Comparison of ENCODE assay signal across 11 cellular contexts in the genomic region with DNA sequence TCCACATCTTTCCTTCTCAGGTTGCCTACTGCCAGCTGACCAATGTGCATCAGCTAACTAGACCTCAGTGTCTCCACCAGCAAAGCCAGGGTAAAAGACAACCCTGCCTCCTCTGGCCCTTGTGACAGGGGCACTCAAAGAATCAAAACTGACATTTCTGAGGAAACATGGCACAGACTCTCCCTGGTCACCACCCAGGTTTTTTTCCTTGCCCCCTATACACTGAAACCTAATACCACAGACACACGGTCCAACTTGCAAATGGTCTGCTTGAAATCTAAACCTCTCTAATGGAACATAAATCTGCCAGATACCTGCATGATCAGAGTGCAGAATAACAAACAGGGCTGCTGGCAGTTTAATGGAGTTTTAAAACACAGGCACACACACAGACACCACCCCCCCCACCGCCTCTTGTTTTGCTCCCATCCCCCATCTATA. TPM values are rescaled to one million over a fixed set of nuclear protein-coding genes. Genes with fewer than 3 reads are reported as not detected.
A peak's percentile ranks its signal among the peaks of the same experiment; 100 is the strongest.
DNase-seq lines count a peak whose midpoint lies in the region; ATAC-seq and TF ChIP-seq lines count a peak whose summit lies in the region.
"Had no signal": no experiment of that assay in that cellular context is flagged by ENCODE, and none has a peak within 500 bp of the region (broad histone marks: within the 10 kb centered on the region; RNA-seq: fewer than 3 reads in every experiment).

No MANE protein-coding gene starts in this region.

- intact Hi-C loops in cardiac septum (cut with DNase I) (loop anchor here (2.0 kb wide), 2 partner anchors 19 to 119 kb away; partner anchors contain the start of gene CORO6), right cardiac atrium (cut with DNase I) (loop anchor here in 1 of 4 donors (5.0 kb wide), 1 partner anchor 135 kb away; no protein-coding TSS in a partner anchor)

- H3K4me3 ChIP-seq in cardiac muscle cell (no peak overlapping the region), right cardiac atrium (ENCODE audit: low read length) (no peak overlapping the region), upper lobe of left lung (no peak overlapping the region)
- H3K4me3 ChIP-seq: SK-N-MC had no signal

- TF ChIP-seq CTCF in cardiac muscle cell (IDR thresholded peaks at IDR 0.05; ENCODE audit: low read depth, low read length) (no peak), upper lobe of left lung (IDR thresholded peaks at IDR 0.05) (no peak)

- no peak for DNase-seq in cardiac muscle cell (ENCODE audit: low read depth in 1 of 2, low spot score in 1 of 2)
- no peak for DNase-seq in cardiac septum (ENCODE audit: low spot score)
- peak; percentile 90 for DNase-seq in NCI-H69 (lab: John Stamatoyannopoulos, UW)
- DNase-seq in right cardiac atrium = no peak
- DNase-seq in upper lobe of left lung = no peak
- DNase-seq in dedifferentiated amniotic fluid mesenchymal stem cell (ENCODE audit: extremely low spot score) = no peak
- no peak for DNase-seq in putamen (ENCODE audit: low spot score)
- DNase-seq: cerebellar nuclear complex, MV-4-11 had no signal

- H3K4me1 ChIP-seq in cardiac muscle cell (ENCODE audit: low read depth) = peaks cover 32% of the 10 kb centered on the region
- peaks cover 19% of the 10 kb centered on the region for H3K4me1 ChIP-seq in right cardiac atrium (ENCODE audit: control insufficient read depth, insufficient read depth, low read length)
- peaks cover 65 to 76% (median 73%) of the 10 kb centered on the region in 4 donors for H3K4me1 ChIP-seq in upper lobe of left lung

- TF ChIP-seq EP300 in upper lobe of left lung (IDR thresholded peaks at IDR 0.05) = no peak

- H3K9me3 ChIP-seq in cardiac muscle cell (ENCODE audit: low read depth) (no peaks in the 10 kb centered on the region), right cardiac atrium (ENCODE audit: control insufficient read depth, low read length) (no peaks in the 10 kb centered on the region), upper lobe of left lung (no peaks in the 10 kb centered on the region)

- H3K27me3 ChIP-seq in cardiac muscle cell (no peaks in the 10 kb centered on the region), right cardiac atrium (ENCODE audit: control insufficient read depth, insufficient read depth) (no peaks in the 10 kb centered on the region), upper lobe of left lung (no peaks in the 10 kb centered on the region)

- 52% methylated on average over 2 of the region's 2 CpGs for WGBS in right cardiac atrium
- WGBS in upper lobe of left lung, 2 donors = 67 to 88% methylated on average over 2 of the region's 2 CpGs

- TF ChIP-seq POLR2A in upper lobe of left lung (IDR thresholded peaks at IDR 0.05) = no peak

- H3K27ac ChIP-seq in cardiac muscle cell (peak overlapping the region; percentile 82), right cardiac atrium (ENCODE audit: low read length) (peak overlapping the region; percentile 83), upper lobe of left lung (peak overlapping the region; percentile 57 to 86 (median 79))

- ATAC-seq in right cardiac atrium = no peak
- no peak for ATAC-seq in upper lobe of left lung (ENCODE audit: low FRiP score in 2 of 2)
- ATAC-seq in HG03280 (IDR thresholded peaks at IDR 0.05; ENCODE audit: unreplicated experiment) = no peak

- H3K36me3 ChIP-seq in cardiac muscle cell (no peaks in the 10 kb centered on the region), upper lobe of left lung (peaks cover 0 to 22% (median 2%) of the 10 kb centered on the region in 4 donors)

RNA-seq across cellular contexts. Expression of gene CORO6, which starts 19.5 kb away (rescaled TPM):
- total RNA-seq in cardiac muscle cell = 127 and 243 TPM in 2 replicates
- 163 and 255 TPM in 2 replicates for polyA plus RNA-seq in cardiac muscle cell
- 128 TPM for total RNA-seq in cardiac septum
- total RNA-seq in right cardiac atrium = 100 to 1,000 TPM in 3 of 4 donors, 10 to 100 TPM in 1; 93.5 to 148 (median 113) TPM
- 98.5 TPM for polyA plus RNA-seq in right cardiac atrium
- total RNA-seq in upper lobe of left lung = 100 to 1,000 TPM in 1 of 6 donors, 10 to 100 TPM in 3, 1 to 10 TPM in 2; 7.3 to 137 (median 12.2) TPM

RNA-seq across cellular contexts. Expression of gene ANKRD13B, which starts 49.3 kb away (rescaled TPM):
- total RNA-seq in cardiac muscle cell (7.5 and 12.7 TPM in 2 replicates), cardiac septum (8.1 TPM), right cardiac atrium (10 to 100 TPM in 1 of 4 donors, 1 to 10 TPM in 3; 5.4 to 11.0 (median 7.4) TPM), upper lobe of left lung (10 to 100 TPM in 1 of 6 donors, 1 to 10 TPM in 5; 1.5 to 24.1 (median 3.9) TPM)
- polyA plus RNA-seq in cardiac muscle cell (6.3 and 7.4 TPM in 2 replicates), right cardiac atrium (5.0 TPM)

RNA-seq across cellular contexts. Expression of gene GIT1, which starts 52.7 kb away (rescaled TPM):
- 35.5 and 52.1 TPM in 2 replicates for total RNA-seq in cardiac muscle cell
- polyA plus RNA-seq in cardiac muscle cell = 37.5 and 50.5 TPM in 2 replicates
- total RNA-seq in cardiac septum = 36.2 TPM
- total RNA-seq in right cardiac atrium = 10 to 100 TPM; 31.4 to 37.8 (median 34.8) TPM
- 25.5 TPM for polyA plus RNA-seq in right cardiac atrium
- total RNA-seq in upper lobe of left lung = 10 to 100 TPM; 34.6 to 88.4 (median 45.5) TPM
